Comparison of ENCODE assay signal across 10 cellular contexts in the genomic region with DNA sequence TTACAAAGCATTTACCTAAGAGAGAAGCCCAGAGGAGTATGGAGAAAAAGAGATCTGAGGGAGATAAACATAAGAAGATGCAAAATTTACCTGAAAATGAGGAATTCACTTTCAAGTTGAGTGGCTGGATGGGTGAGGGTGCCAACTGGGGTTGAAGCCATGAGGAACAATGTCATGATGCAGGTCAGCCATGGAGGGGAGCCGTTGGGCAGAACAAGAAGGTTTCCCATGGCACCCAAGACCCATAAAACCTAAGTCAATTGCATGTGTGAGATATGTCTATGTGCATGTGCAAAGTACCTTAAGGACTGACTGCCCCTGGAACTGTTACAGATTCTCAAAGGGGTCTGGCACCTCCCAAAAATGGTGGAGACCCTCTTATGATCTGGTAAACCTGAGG. TPM values are rescaled to one million over a fixed set of nuclear protein-coding genes. Genes with fewer than 3 reads are reported as not detected.
DNase-seq lines count a peak whose midpoint lies in the region; ATAC-seq and TF ChIP-seq lines count a peak whose summit lies in the region.
"Had no signal": no experiment of that assay in that cellular context is flagged by ENCODE, and none has a peak within 500 bp of the region (broad histone marks: within the 10 kb centered on the region; RNA-seq: fewer than 3 reads in every experiment).

No MANE protein-coding gene starts in this region.

- H3K4me1 ChIP-seq in GM23248 (ENCODE audit: insufficient read depth) = no peaks in the 10 kb centered on the region
- no peaks in the 10 kb centered on the region for H3K4me1 ChIP-seq in Panc1 (ENCODE audit: control insufficient read depth, insufficient read depth, low read length)
- no peaks in the 10 kb centered on the region for H3K4me1 ChIP-seq in neural progenitor cell

- H4K20me1 ChIP-seq in GM23248 (ENCODE audit: insufficient read depth) (no peaks in the 10 kb centered on the region), neural progenitor cell (ENCODE audit: low read depth) (no peaks in the 10 kb centered on the region)

- H2AFZ ChIP-seq in GM23248 (no peak overlapping the region), neural progenitor cell (replicated peaks) (no peak overlapping the region)

- no peaks in the 10 kb centered on the region for H3K9me3 Mint-ChIP-seq in neural progenitor cell

- H3K36me3 ChIP-seq in GM23248 (ENCODE audit: low read depth) = no peaks in the 10 kb centered on the region
- no peaks in the 10 kb centered on the region for H3K36me3 ChIP-seq in Panc1 (ENCODE audit: control insufficient read depth, insufficient read depth, low read length)
- no peaks in the 10 kb centered on the region for H3K36me3 ChIP-seq in neural progenitor cell

- no peak for ATAC-seq in Panc1
- ATAC-seq in GM18517 (IDR thresholded peaks at IDR 0.05; ENCODE audit: unreplicated experiment) = no peak
- ATAC-seq: activated naive CD4-positive, alpha-beta T cell treated with anti-CD3 and anti-CD28 coated beads, Interleukin-2, amount 50 U/mL, for 72 hours had no signal

- 0 out of 2 replicates have a peak, but pooled peaks have one; percentile 5 for TF ChIP-seq CTCF in Panc1 (IDR thresholded peaks at IDR 0.05)
- peak; percentile 46 for TF ChIP-seq CTCF in neural progenitor cell (IDR thresholded peaks at IDR 0.05)

- no peak overlapping the region for H3K27ac ChIP-seq in GM23248
- no peak overlapping the region for H3K27ac ChIP-seq in Panc1 (ENCODE audit: low read length)
- no peak overlapping the region for H3K27ac ChIP-seq in neural progenitor cell

- H3K4me1 Mint-ChIP-seq in neural progenitor cell = no peaks in the 10 kb centered on the region

- CTCF ChIA-PET in Panc1 (lab: Charles Lee) = no interaction called here

- in situ Hi-C loops in GM23248 (cut with MboI) = no loop called here
- in situ Hi-C loops in Panc1 (cut with HindIII; ENCODE audit: low pct_unique_long_range_greater_than_20kb, low sequenced_read_pairs) = no loop called here

- peaks cover 2% of the 10 kb centered on the region for H3K27me3 Mint-ChIP-seq in neural progenitor cell (ENCODE audit: insufficient read depth, low read depth)

- peak; percentile 35 for DNase-seq in GM23248
- no peak for DNase-seq in Panc1 (ENCODE audit: low read depth, low spot score)
- peak; percentile 14 for DNase-seq in fibroblast of peridontal ligament (ENCODE audit: extremely low read depth)
- peak; percentile 27 for DNase-seq in neural progenitor cell (ENCODE audit: low spot score)
- DNase-seq in activated CD4-positive, alpha-beta T cell treated with anti-CD3 and anti-CD28 coated beads for 48 hours = no peak
- no peak for DNase-seq in NCI-H2107 treated with DMSO at 0.1 percent for 48 hours (lab: John Stamatoyannopoulos, UW; ENCODE audit: unreplicated experiment)
- DNase-seq in NCI-H748 (lab: John Stamatoyannopoulos, UW; ENCODE audit: unreplicated experiment) = no peak

- POLR2A ChIA-PET in Panc1 (lab: Charles Lee) = no interaction called here

- H3K79me2 ChIP-seq in GM23248 (ENCODE audit: insufficient read depth) = no peaks in the 10 kb centered on the region
- H3K79me2 ChIP-seq in neural progenitor cell (ENCODE audit: low read depth) = no peaks in the 10 kb centered on the region

- H3K27me3 ChIP-seq in GM23248 (replicated peaks; ENCODE audit: insufficient read depth) (no peaks in the 10 kb centered on the region), Panc1 (ENCODE audit: control insufficient read depth, insufficient read depth, low read length) (no peaks in the 10 kb centered on the region), neural progenitor cell (no peaks in the 10 kb centered on the region)

- no peaks in the 10 kb centered on the region for H3F3A ChIP-seq in GM23248 (ENCODE audit: insufficient read depth)
- H3F3A ChIP-seq in neural progenitor cell (ENCODE audit: low read depth) = no peaks in the 10 kb centered on the region

- H3K9ac ChIP-seq in GM23248 (no peak overlapping the region), neural progenitor cell (no peak overlapping the region)

- intact Hi-C loops in Panc1 (cut with micrococcal nuclease; ENCODE audit: unreplicated experiment) = no loop called here

- H3K4me2 ChIP-seq in GM23248 (ENCODE audit: unreplicated experiment) = no peak overlapping the region
- no peak overlapping the region for H3K4me2 ChIP-seq in neural progenitor cell

- no peak overlapping the region for H3K4me3 Mint-ChIP-seq in neural progenitor cell

- H3K36me3 Mint-ChIP-seq in neural progenitor cell = no peaks in the 10 kb centered on the region
- H3K36me3 Mint-ChIP-seq: activated naive CD4-positive, alpha-beta T cell treated with anti-CD3 and anti-CD28 coated beads, Interleukin-2, amount 50 U/mL, for 72 hours had no signal

- no TSS peak for BruUV-seq in Panc1 (replicated peaks; lab: Mats Ljungman, UMichigan)

- H3K9me3 ChIP-seq in GM23248 (ENCODE audit: low read depth) (no peaks in the 10 kb centered on the region), Panc1 (ENCODE audit: control insufficient read depth, insufficient read depth, low read depth, low read length) (no peaks in the 10 kb centered on the region), neural progenitor cell (ENCODE audit: low read depth) (no peaks in the 10 kb centered on the region)

- H3K4me3 ChIP-seq in GM23248 (no peak overlapping the region), Panc1 (ENCODE audit: low read depth in 2 of 2, low read length in 2 of 2) (no peak overlapping the region), neural progenitor cell (no peak overlapping the region)

- WGBS in GM23248 (ENCODE audit: low coverage in 1 of 2, low lambda C conversion rate in 2 of 2, missing lambda C conversion rate in 2 of 2), 2 experiments = 0% methylated on average over 1 of the region's 1 CpG

- H3K9me2 ChIP-seq in GM23248 (ENCODE audit: insufficient read depth) = no peaks in the 10 kb centered on the region

- no peak overlapping the region for H3K27ac Mint-ChIP-seq in neural progenitor cell
- H3K27ac Mint-ChIP-seq: activated naive CD4-positive, alpha-beta T cell treated with anti-CD3 and anti-CD28 coated beads, Interleukin-2, amount 50 U/mL, for 72 hours had no signal

RNA-seq across cellular contexts. Expression of gene PRRG1, which starts 46.6 kb away (rescaled TPM):
- total RNA-seq in GM23248 (2014; rRNA removed; shearing (Covaris generic)) = 9.2 and 11.7 TPM in 2 replicates
- polyA plus RNA-seq in GM23248 (2016; fragmentation: Nextera tagmentation; extraction: Ambion mirVana) = 7.3 and 7.4 TPM in 2 replicates
- 8.6 TPM for total RNA-seq in Panc1 (2021; ENCODE audit: unreplicated experiment)
- 5.4 TPM for polyA plus RNA-seq in Panc1 (2012; ENCODE audit: insufficient read length)
- 6.9 and 8.7 TPM in 2 replicates for total RNA-seq in neural progenitor cell (ENCODE audit: low replicate concordance)
- total RNA-seq: activated naive CD4-positive, alpha-beta T cell treated with anti-CD3 and anti-CD28 coated beads, Interleukin-2, amount 50 U/mL, for 72 hours; T-helper 2 cell treated with Interferon-gamma antibody and Interleukin-4, amounts not matched to agents 100 ng/mL and 5 ng/mL, for 36 hours had no signal

Comparison
In these comparisons a context has a peak if more than half of its experiments do, and no peak if none do; other contexts are left out.
1. DNase-seq: peak in GM23248 (single experiment), fibroblast of peridontal ligament (single experiment) and neural progenitor cell (single experiment); none in Panc1 (single experiment), activated CD4-positive, alpha-beta T cell treated with anti-CD3 and anti-CD28 coated beads for 48 hours (single experiment), NCI-H2107 treated with DMSO at 0.1 percent for 48 hours (single experiment) and NCI-H748 (single experiment).